Comparison of ENCODE assay signal across 24 cellular contexts in the genomic region with DNA sequence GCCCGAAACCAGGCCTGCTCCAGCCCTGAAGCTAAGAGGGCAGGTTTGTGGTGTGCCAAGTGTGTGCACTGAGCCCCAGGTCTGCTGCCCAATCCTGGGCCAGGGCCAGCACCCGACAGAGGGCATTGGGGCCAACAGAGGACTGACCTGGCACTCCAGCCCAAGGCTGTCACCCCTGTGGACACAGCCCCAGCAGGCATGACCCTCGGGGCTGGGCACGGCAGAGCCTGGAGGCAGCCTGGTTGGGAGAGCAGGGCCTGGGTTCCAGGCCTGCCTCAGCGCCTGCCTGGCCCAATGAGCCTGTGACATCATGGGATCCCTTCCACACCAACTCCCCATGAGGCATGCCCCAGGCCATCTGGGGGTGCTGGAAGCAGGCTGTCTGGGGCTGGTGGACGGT. TPM values are rescaled to one million over a fixed set of nuclear protein-coding genes. Genes with fewer than 3 reads are reported as not detected.
DNase-seq lines count a peak whose midpoint lies in the region; ATAC-seq, FAIRE-seq and TF ChIP-seq lines count a peak whose summit lies in the region.
"Had no signal": no experiment of that assay in that cellular context is flagged by ENCODE, and none has a peak within 500 bp of the region (broad histone marks: within the 10 kb centered on the region; RNA-seq: fewer than 3 reads in every experiment).

No MANE protein-coding gene starts in this region.

- DNase-seq in SK-N-MC (ENCODE audit: low read depth, low spot score) = no peak
- no peak for DNase-seq in endothelial cell of umbilical vein (ENCODE audit: low read depth, low spot score)
- no peak for DNase-seq in mesenchymal stem cell
- DNase-seq in thoracic aorta (ENCODE audit: low spot score) = no peak
- no peak for DNase-seq in NCI-H2196 (lab: John Stamatoyannopoulos, UW; ENCODE audit: unreplicated experiment)
- no peak for DNase-seq in NCI-H748 treated with DMSO at 0.1 percent for 48 hours (lab: John Stamatoyannopoulos, UW)
- DNase-seq in effector memory CD8-positive, alpha-beta T cell = no peak
- DNase-seq: activated CD4-positive, alpha-beta T cell treated with anti-CD3 and anti-CD28 coated beads, Interleukin-2, amount 50 U/mL, for 1 hour; activated T-cell treated with anti-CD3 and anti-CD28 coated beads, Interleukin-2, amount 50 U/mL, for 1 hour; CD4-positive, CD25-positive, alpha-beta regulatory T cell; cerebellar nuclear complex; HFFc6; NCI-H2029; NCI-H524; PC-3; stimulated activated CD4-positive, alpha-beta T cell treated with anti-CD3 and anti-CD28 coated beads, Interleukin-4, amount 100 ng/mL, for 4 hours had no signal

- peak overlapping the region; percentile 3 for H2AFZ ChIP-seq in endothelial cell of umbilical vein (ENCODE audit: low read depth, low read length)
- H2AFZ ChIP-seq in mesenchymal stem cell (ENCODE audit: low read depth, low read length) = no peak overlapping the region

- dilution Hi-C loops in endothelial cell of umbilical vein (cut with MboI; ENCODE audit: extremely low pct_ligation_motif_present, low sequenced_read_pairs) = no loop called here

- H2AK5ac ChIP-seq in mesenchymal stem cell (ENCODE audit: low read length, severe bottlenecking) = no peak overlapping the region

- WGBS in mesenchymal stem cell = 89% methylated on average over 6 of the region's 6 CpGs

- H3K27ac ChIP-seq in SK-N-MC (peak overlapping the region; percentile 87), endothelial cell of umbilical vein (ENCODE audit: insufficient read depth, low read depth, low read length) (no peak overlapping the region), mesenchymal stem cell (ENCODE audit: low read length, poor library complexity, severe bottlenecking) (no peak overlapping the region), thoracic aorta (peak overlapping the region; percentile 1 to 5)

- no peak for TF ChIP-seq POLR2A in endothelial cell of umbilical vein (IDR thresholded peaks at IDR 0.05; ENCODE audit: low read depth, low read length)

- H3K4me1 Mint-ChIP-seq in effector memory CD8-positive, alpha-beta T cell (ENCODE audit: low read depth in 2 of 2) = peaks cover 0 to 2% of the 10 kb centered on the region in 2 donors
- H3K4me1 Mint-ChIP-seq: IgD-negative memory B cell, neural crest cell had no signal

- no peaks in the 10 kb centered on the region for H4K20me1 ChIP-seq in endothelial cell of umbilical vein (replicated peaks; ENCODE audit: control insufficient read depth, extremely low read depth, insufficient read depth, low read length)

- no peak overlapping the region for H2BK5ac ChIP-seq in mesenchymal stem cell (ENCODE audit: low read depth, low read length, poor library complexity, severe bottlenecking)

- no peak overlapping the region for H3K27ac Mint-ChIP-seq in effector memory CD8-positive, alpha-beta T cell
- H3K27ac Mint-ChIP-seq: activated naive CD8-positive, alpha-beta T cell treated with anti-CD3 and anti-CD28 coated beads, Interleukin-2, amount 10 ng/mL, durations not matched to agents 7 days and 5 days; CD4-positive, CD25-positive, alpha-beta regulatory T cell; HFFc6; IgD-negative memory B cell; memory B cell had no signal

- H2BK15ac ChIP-seq in mesenchymal stem cell (ENCODE audit: low read depth, poor library complexity, severe bottlenecking) = no peak overlapping the region

- H3K23ac ChIP-seq in mesenchymal stem cell (ENCODE audit: low read length in 2 of 2) = no peak overlapping the region

- no peak for TF ChIP-seq CTCF in endothelial cell of umbilical vein (IDR thresholded peaks at IDR 0.05; ENCODE audit: extremely low read depth in 1 of 2, insufficient read depth in 1 of 2, low read depth in 1 of 2, low read length in 2 of 2)
- no peak for TF ChIP-seq CTCF in thoracic aorta (IDR thresholded peaks at IDR 0.05)

- peak overlapping the region; percentile 57 for H4K8ac ChIP-seq in mesenchymal stem cell (ENCODE audit: low read length)

- peak overlapping the region; percentile 86 for H4K91ac ChIP-seq in mesenchymal stem cell (ENCODE audit: low read length)

- H3K36me3 Mint-ChIP-seq in effector memory CD8-positive, alpha-beta T cell (ENCODE audit: insufficient read depth) = no peaks in the 10 kb centered on the region
- H3K36me3 Mint-ChIP-seq: activated naive CD8-positive, alpha-beta T cell treated with anti-CD3 and anti-CD28 coated beads, Interleukin-2, amount 10 ng/mL, durations not matched to agents 7 days and 5 days; CD4-positive, CD25-positive, alpha-beta regulatory T cell; IgD-negative memory B cell; memory B cell had no signal

- no peak for ATAC-seq in thoracic aorta (ENCODE audit: insufficient number of reproducible peaks, low FRiP score, low read depth)
- no peak for ATAC-seq in GM21423 (IDR thresholded peaks at IDR 0.05; ENCODE audit: unreplicated experiment)
- no peak for ATAC-seq in effector memory CD8-positive, alpha-beta T cell (replicated peaks)
- ATAC-seq: PC-3 had no signal

- no peaks in the 10 kb centered on the region for H3K9me1 ChIP-seq in endothelial cell of umbilical vein (replicated peaks; ENCODE audit: control insufficient read depth, extremely low read depth, insufficient read depth, low read length)

- H2BK120ac ChIP-seq in mesenchymal stem cell (ENCODE audit: low read depth, low read length) = peak overlapping the region; percentile 3

- no peaks in the 10 kb centered on the region for H3K79me2 ChIP-seq in endothelial cell of umbilical vein (ENCODE audit: control insufficient read depth, insufficient read depth, low read length)

- H3K4me1 ChIP-seq in endothelial cell of umbilical vein (ENCODE audit: control insufficient read depth, extremely low read depth, insufficient read depth, low read length) = peaks cover 29% of the 10 kb centered on the region
- peaks cover 24% of the 10 kb centered on the region for H3K4me1 ChIP-seq in mesenchymal stem cell (ENCODE audit: control insufficient read depth, insufficient read depth, low read depth, low read length)
- peaks cover 32 to 65% of the 10 kb centered on the region in 2 donors for H3K4me1 ChIP-seq in thoracic aorta (ENCODE audit: control insufficient read depth in 1 of 2, low read depth in 2 of 2)

- H3K14ac ChIP-seq in mesenchymal stem cell (ENCODE audit: low read length in 2 of 2) = no peak overlapping the region

- POLR2A ChIA-PET in endothelial cell of umbilical vein (lab: Charles Lee) = no interaction called here

- H3K79me1 ChIP-seq in mesenchymal stem cell (replicated peaks; ENCODE audit: low read length, poor library complexity, severe bottlenecking) = no peaks in the 10 kb centered on the region

- H3K18ac ChIP-seq in mesenchymal stem cell (ENCODE audit: low read depth in 1 of 2, low read length in 2 of 2) = peak overlapping the region; percentile 25 to 34

- no peak for FAIRE-seq in endothelial cell of umbilical vein (lab: Jason Lieb, UNC)
- FAIRE-seq: endometrium, GM19239 had no signal

- intact Hi-C loops in endothelial cell of umbilical vein (cut with micrococcal nuclease) = loop anchor here (1.0 kb wide), 1 partner anchor 73 kb away; no protein-coding TSS in a partner anchor

- peak overlapping the region in 1 of 2 experiments; percentile 56 for H2BK12ac ChIP-seq in mesenchymal stem cell (ENCODE audit: low read length in 2 of 2)

- no peaks in the 10 kb centered on the region for H3K9me3 Mint-ChIP-seq in effector memory CD8-positive, alpha-beta T cell
- H3K9me3 Mint-ChIP-seq: activated naive CD8-positive, alpha-beta T cell treated with anti-CD3 and anti-CD28 coated beads, Interleukin-2, amount 10 ng/mL, durations not matched to agents 7 days and 5 days; CD4-positive, CD25-positive, alpha-beta regulatory T cell; HFFc6; IgD-negative memory B cell; memory B cell; neural crest cell had no signal

- peaks cover 13 to 41% of the 10 kb centered on the region in 2 donors for H3K27me3 Mint-ChIP-seq in effector memory CD8-positive, alpha-beta T cell
- H3K27me3 Mint-ChIP-seq: activated naive CD8-positive, alpha-beta T cell treated with anti-CD3 and anti-CD28 coated beads, Interleukin-2, amount 10 ng/mL, durations not matched to agents 7 days and 5 days; CD4-positive, CD25-positive, alpha-beta regulatory T cell had no signal

- H3K4me2 ChIP-seq in endothelial cell of umbilical vein (ENCODE audit: insufficient read depth, low read length) (peak overlapping the region; percentile 1), mesenchymal stem cell (ENCODE audit: low read length, poor library complexity, severe bottlenecking) (no peak overlapping the region)

- H3K27me3 ChIP-seq in endothelial cell of umbilical vein (ENCODE audit: control insufficient read depth in 2 of 2, insufficient read depth in 2 of 2, low read length in 2 of 2) = peaks cover 3% of the 10 kb centered on the region in 2 experiments
- H3K27me3 ChIP-seq in mesenchymal stem cell (ENCODE audit: control insufficient read depth in 1 of 2, insufficient read depth in 1 of 2, low read length in 2 of 2) = peaks cover 0 to 21% of the 10 kb centered on the region in 2 experiments
- H3K27me3 ChIP-seq in thoracic aorta (replicated peaks; ENCODE audit: insufficient read depth) = no peaks in the 10 kb centered on the region
- H3K27me3 ChIP-seq: thyroid gland had no signal

- peak overlapping the region; percentile 61 for H3K9ac ChIP-seq in SK-N-MC (ENCODE audit: insufficient read length)
- no peak overlapping the region for H3K9ac ChIP-seq in endothelial cell of umbilical vein (replicated peaks; ENCODE audit: extremely low read depth, insufficient read depth, low read length)
- peak overlapping the region; percentile 72 for H3K9ac ChIP-seq in mesenchymal stem cell (ENCODE audit: low read length)

- H3K9me3 ChIP-seq in SK-N-MC (ENCODE audit: low read depth, low read length) = no peaks in the 10 kb centered on the region
- no peaks in the 10 kb centered on the region for H3K9me3 ChIP-seq in endothelial cell of umbilical vein (replicated peaks; ENCODE audit: control insufficient read depth, insufficient read depth, low read length)
- peaks cover 16% of the 10 kb centered on the region for H3K9me3 ChIP-seq in mesenchymal stem cell (ENCODE audit: control insufficient read depth, low read length)
- H3K9me3 ChIP-seq in thoracic aorta = no peaks in the 10 kb centered on the region
- H3K9me3 ChIP-seq: thyroid gland had no signal

- H3K36me3 ChIP-seq in SK-N-MC (ENCODE audit: insufficient read depth, low read length) (no peaks in the 10 kb centered on the region), endothelial cell of umbilical vein (ENCODE audit: control insufficient read depth in 2 of 2, extremely low read depth in 1 of 2, insufficient read depth in 2 of 2, low read length in 2 of 2) (no peaks in the 10 kb centered on the region), mesenchymal stem cell (ENCODE audit: control insufficient read depth in 1 of 2, insufficient read depth in 2 of 2, low read depth in 1 of 2, low read length in 2 of 2) (no peaks in the 10 kb centered on the region), thoracic aorta (no peaks in the 10 kb centered on the region)
- H3K36me3 ChIP-seq: thyroid gland had no signal

- peak overlapping the region; percentile 19 for H3K4me3 ChIP-seq in SK-N-MC
- no peak overlapping the region for H3K4me3 ChIP-seq in endothelial cell of umbilical vein (replicated peaks in 1 of 3; ENCODE audit: insufficient read depth in 1 of 3, low read depth in 1 of 3, low read length in 3 of 3)
- peak overlapping the region in 1 of 2 experiments; percentile 40 for H3K4me3 ChIP-seq in mesenchymal stem cell (ENCODE audit: insufficient read depth in 1 of 2, low read depth in 1 of 2, low read length in 2 of 2)
- peak overlapping the region; percentile 50 for H3K4me3 ChIP-seq in thoracic aorta
- H3K4me3 ChIP-seq: thyroid gland had no signal

- H3K4ac ChIP-seq in mesenchymal stem cell (ENCODE audit: low read depth in 1 of 2, low read length in 2 of 2) = no peak overlapping the region

- CTCF ChIA-PET in endothelial cell of umbilical vein (lab: Charles Lee) = interaction anchor here (2.0 to 3.9 kb wide), 2 partner anchors 22 to 73 kb away, joined by 6 to 32 read pairs; no protein-coding TSS in a partner anchor

- no TSS peak for BruUV-seq in endothelial cell of umbilical vein (replicated peaks; lab: Mats Ljungman, UMichigan)

- H3K4me3 Mint-ChIP-seq in effector memory CD8-positive, alpha-beta T cell = no peak overlapping the region
- H3K4me3 Mint-ChIP-seq: activated naive CD8-positive, alpha-beta T cell treated with anti-CD3 and anti-CD28 coated beads, Interleukin-2, amount 10 ng/mL, durations not matched to agents 7 days and 5 days; CD4-positive, CD25-positive, alpha-beta regulatory T cell; HFFc6; memory B cell; neural crest cell had no signal

RNA-seq across cellular contexts. Expression of a gene that starts 10.8 kb away (rescaled TPM):
- total RNA-seq in endothelial cell of umbilical vein (17.2 and 22.1 TPM in 2 replicates), thoracic aorta (100 to 1,000 TPM; 133 to 206 TPM)
- polyA plus RNA-seq in endothelial cell of umbilical vein = 12.4 and 14.1 TPM in 2 replicates
- polyA plus RNA-seq in endothelial cell of umbilical vein (2011; cell fraction: cytosol; rRNA removed) = 6.9 and 7.2 TPM in 2 replicates
- polyA plus RNA-seq in endothelial cell of umbilical vein (2011; cell fraction: nucleus; rRNA removed) = 18.9 and 23.5 TPM in 2 replicates
- 10.1 and 19.7 TPM in 2 replicates for polyA plus RNA-seq in endothelial cell of umbilical vein (2012)
- polyA minus RNA-seq in endothelial cell of umbilical vein = 14.8 and 26.7 TPM in 2 replicates
- polyA minus RNA-seq in endothelial cell of umbilical vein (2011; cell fraction: cytosol; rRNA and poly(A)+ RNA removed) = 1.8 TPM
- 21.3 and 35.4 TPM in 2 replicates for polyA minus RNA-seq in endothelial cell of umbilical vein (2011; cell fraction: nucleus; rRNA and poly(A)+ RNA removed)
- 3.7 TPM for polyA plus RNA-seq in mesenchymal stem cell (2013, experiment 1 of 2)
- polyA plus RNA-seq in mesenchymal stem cell (2013, experiment 2 of 2) = 3.7 TPM

Comparison
In these comparisons a context has a peak if more than half of its experiments do, and no peak if none do; other contexts are left out.
1. H3K27ac ChIP-seq: peak in SK-N-MC (single experiment) and thoracic aorta (2 of 2); none in endothelial cell of umbilical vein (single experiment) and mesenchymal stem cell (single experiment).
2. H3K4me3 ChIP-seq: peak in SK-N-MC (single experiment) and thoracic aorta (single experiment); none in endothelial cell of umbilical vein (0 of 3).